In genomic region chr5:116766470-116766947, GRCh38 we compare ENCODE assay signal across 8 cellular contexts.
A peak's percentile ranks its signal among the peaks of the same experiment; 100 is the strongest.
DNase-seq lines count a peak whose midpoint lies in the region; ATAC-seq and TF ChIP-seq lines count a peak whose summit lies in the region.

No MANE protein-coding gene starts in this region.

- no peak overlapping the region for H2AFZ ChIP-seq in osteoblast (ENCODE audit: low read length)

- H3K4me1 ChIP-seq in lung (ENCODE audit: control insufficient read depth in 2 of 2, insufficient read depth in 2 of 2, low read length in 2 of 2) (peaks cover 0 to 2% of the 10 kb centered on the region in 2 donors), osteoblast (ENCODE audit: insufficient read depth, low read length) (no peaks in the 10 kb centered on the region)

- H3K27ac Mint-ChIP-seq in WTC11 = peak overlapping the region; percentile 75; the same call in 1 of the 2 replicates

- POLR2A ChIA-PET in WTC11 (lab: Charles Lee) = interaction anchor here (0.9 kb wide), 1 partner anchor 192 kb away, joined by 3 read pairs; the partner anchor contains the start of gene SEMA6A

- no peaks in the 10 kb centered on the region for H3K27me3 ChIP-seq in lung (ENCODE audit: control insufficient read depth, insufficient read depth)
- H3K27me3 ChIP-seq in osteoblast (ENCODE audit: insufficient read depth, low read length) = no peaks in the 10 kb centered on the region

- H3K4me3 ChIP-seq in lung = no peak overlapping the region
- H3K4me3 ChIP-seq in osteoblast (ENCODE audit: insufficient read depth, low read length) = no peak overlapping the region

- H3K27ac ChIP-seq in lung (ENCODE audit: low read depth in 1 of 2, low read length in 1 of 2) = no peak overlapping the region
- no peak overlapping the region for H3K27ac ChIP-seq in osteoblast (ENCODE audit: low read depth, low read length)

- no peak overlapping the region for H3K4me2 ChIP-seq in osteoblast (ENCODE audit: insufficient read depth, low read length)

- H3K79me2 ChIP-seq in osteoblast (ENCODE audit: insufficient read depth, low read length) = no peaks in the 10 kb centered on the region

- H3K36me3 ChIP-seq in lung (ENCODE audit: control insufficient read depth in 2 of 2, insufficient read depth in 2 of 2, low read length in 2 of 2) = no peaks in the 10 kb centered on the region
- H3K36me3 ChIP-seq in osteoblast (ENCODE audit: insufficient read depth, low read length) = no peaks in the 10 kb centered on the region

- H3K9me3 Mint-ChIP-seq in WTC11 = no peaks in the 10 kb centered on the region

- no peaks in the 10 kb centered on the region for H3K9me3 ChIP-seq in lung (ENCODE audit: control insufficient read depth in 2 of 2, insufficient read depth in 1 of 2, low read length in 1 of 2)
- peaks cover 2% of the 10 kb centered on the region for H3K9me3 ChIP-seq in osteoblast (ENCODE audit: low read depth, low read length)

- no peak for TF ChIP-seq CTCF in WTC11 (IDR thresholded peaks at IDR 0.05)
- no peak for TF ChIP-seq CTCF in lung (IDR thresholded peaks at IDR 0.05; ENCODE audit: control extremely low read depth, extremely low read depth)
- TF ChIP-seq CTCF in osteoblast (IDR thresholded peaks at IDR 0.05; ENCODE audit: extremely low read depth, low read depth, low read length) = no peak

- H4K20me1 ChIP-seq in osteoblast (ENCODE audit: insufficient read depth, low read length) = no peaks in the 10 kb centered on the region

- WGBS in lung, 2 donors = 59 to 68% methylated on average over 6 of the region's 6 CpGs

- ATAC-seq in GM19351 (IDR thresholded peaks at IDR 0.05; ENCODE audit: unreplicated experiment) = peak; percentile 62
- peak; percentile 50 for ATAC-seq in HG03439 (IDR thresholded peaks at IDR 0.05; ENCODE audit: unreplicated experiment)
- no peak for ATAC-seq in WTC11
- ATAC-seq in lung (ENCODE audit: insufficient read depth, low FRiP score) = peak; percentile 51

- DNase-seq in Ammon's horn (ENCODE audit: low spot score) (peak; percentile 33), WTC11 (ENCODE audit: low spot score) (no peak), lung (ENCODE audit: low spot score) (no peak), cerebellar cortex (ENCODE audit: low spot score) (no peak), cerebellum (ENCODE audit: low spot score) (no peak), osteoblast (ENCODE audit: insufficient read length, low spot score, missing footprints) (no peak)

- H3K4me1 Mint-ChIP-seq in WTC11 = peaks cover 47% of the 10 kb centered on the region

- H3K36me3 Mint-ChIP-seq in WTC11 = no peaks in the 10 kb centered on the region

- CTCF ChIA-PET in WTC11 (lab: Charles Lee) = no interaction called here

- H3K4me3 Mint-ChIP-seq in WTC11 = no peak overlapping the region

- H3K27me3 Mint-ChIP-seq in WTC11 (ENCODE audit: low read depth) = no peaks in the 10 kb centered on the region

TF ChIP-seq in WTC11, 78 proteins besides CTCF, POLR2A, EP300 and RAD21:
- TF ChIP-seq RELA (CRISPR knock-in tag; IDR thresholded peaks at IDR 0.05; ENCODE audit: borderline replicate concordance) = no peak
- peak; percentile 72 for TF ChIP-seq GABPB1 (CRISPR knock-in tag; IDR thresholded peaks at IDR 0.05)
TF ChIP-seq in WTC11: peak in this region for 1.
